In genomic region chr1:47685763-47686066, GRCh38 we compare ENCODE assay signal across 25 cellular contexts.
"Had no signal": no experiment of that assay in that cellular context is flagged by ENCODE, and none has a peak within 500 bp of the region (broad histone marks: within the 10 kb centered on the region; RNA-seq: fewer than 3 reads in every experiment).

No MANE protein-coding gene starts in this region.

- H3K36me3 Mint-ChIP-seq: memory B cell; naive B cell; natural killer cell treated with Interleukin-12 subunit alpha and Interleukin-12 subunit beta and Interleukin-15 and Interleukin-18, amount 100 ng/mL, for 72 hours; stimulated activated memory B cell treated with anti-CD40 and anti-IgM and Interleukin-4, amounts not matched to agents 10 μg/mL and 1 μg/mL and 100 μg/mL, for 72 hours had no signal

- H3K4me1 ChIP-seq: esophagus squamous epithelium, gastrocnemius medialis, psoas muscle, spleen, testis had no signal

- H3K27ac ChIP-seq: esophagus squamous epithelium, gastrocnemius medialis, ovary, psoas muscle, skin epidermis, spleen, testis, transverse colon had no signal

- H3K4me1 Mint-ChIP-seq: memory B cell; naive B cell; stimulated activated memory B cell treated with anti-CD40 and anti-IgM and Interleukin-4, amounts not matched to agents 10 μg/mL and 1 μg/mL and 100 μg/mL, for 72 hours had no signal

- H3K9me3 Mint-ChIP-seq: effector memory CD8-positive, alpha-beta T cell; memory B cell; naive B cell; natural killer cell treated with Interleukin-12 subunit alpha and Interleukin-12 subunit beta and Interleukin-15 and Interleukin-18, amount 100 ng/mL, for 72 hours; stimulated activated memory B cell treated with anti-CD40 and anti-IgM and Interleukin-4, amounts not matched to agents 10 μg/mL and 1 μg/mL and 100 μg/mL, for 72 hours had no signal

- H3K27me3 ChIP-seq: ovary, testis, transverse colon had no signal

- H3K27ac Mint-ChIP-seq: effector memory CD8-positive, alpha-beta T cell; memory B cell; naive B cell; natural killer cell treated with Interleukin-12 subunit alpha and Interleukin-12 subunit beta and Interleukin-15 and Interleukin-18, amount 100 ng/mL, for 72 hours; stimulated activated memory B cell treated with anti-CD40 and anti-IgM and Interleukin-4, amounts not matched to agents 10 μg/mL and 1 μg/mL and 100 μg/mL, for 72 hours had no signal

- H3K36me3 ChIP-seq: esophagus squamous epithelium, gastrocnemius medialis, ovary, spleen, transverse colon had no signal

- ATAC-seq: effector memory CD8-positive, alpha-beta T cell; gastrocnemius medialis; left lobe of liver; natural killer cell treated with Interleukin-12 subunit alpha and Interleukin-12 subunit beta and Interleukin-15 and Interleukin-18, amount 100 ng/mL, for 72 hours; psoas muscle; right cardiac atrium; stimulated activated memory B cell treated with anti-CD40 and anti-IgM and Interleukin-4, amounts not matched to agents 10 μg/mL and 1 μg/mL and 100 μg/mL, for 72 hours; stimulated activated naive CD8-positive, alpha-beta T cell treated with anti-CD3 and anti-CD28 coated beads, Interleukin-15, Interleukin-2, amounts not matched to agents 100 U/mL and 50 U/mL, for 24 hours had no signal

- H3K4me3 ChIP-seq: esophagus squamous epithelium, gastrocnemius medialis, lung, mucosa of descending colon, ovary, psoas muscle, skin epidermis, spleen, testis, transverse colon had no signal

- H3K9me3 ChIP-seq: esophagus squamous epithelium, gastrocnemius medialis, mucosa of descending colon, ovary, psoas muscle, spleen, testis, transverse colon had no signal

- H3K4me3 Mint-ChIP-seq: effector memory CD8-positive, alpha-beta T cell; memory B cell; naive B cell; natural killer cell treated with Interleukin-12 subunit alpha and Interleukin-12 subunit beta and Interleukin-15 and Interleukin-18, amount 100 ng/mL, for 72 hours; stimulated activated memory B cell treated with anti-CD40 and anti-IgM and Interleukin-4, amounts not matched to agents 10 μg/mL and 1 μg/mL and 100 μg/mL, for 72 hours had no signal

- DNase-seq: cortex of kidney; effector memory CD8-positive, alpha-beta T cell; erythroblast; esophagus squamous epithelium; gastrocnemius medialis; kidney; mucosa of descending colon; naive B cell; occipital lobe; ovary; posterior cingulate gyrus; psoas muscle; right cardiac atrium; stimulated activated CD4-positive, alpha-beta T cell treated with anti-CD3 and anti-CD28 coated beads, Interleukin-4, amount 100 ng/mL, for 4 hours; stimulated activated naive CD8-positive, alpha-beta T cell treated with anti-CD3 and anti-CD28 coated beads, Interleukin-15, Interleukin-2, amounts not matched to agents 100 U/mL and 50 U/mL, for 24 hours; substantia nigra; transverse colon had no signal
